ENCODE assay signal across 8 cellular contexts in genomic region chr11:44568706-44569473, GRCh38. TPM values are rescaled to one million over a fixed set of nuclear protein-coding genes. Genes with fewer than 3 reads are reported as not detected.
DNase-seq lines count a peak whose midpoint lies in the region; ATAC-seq and TF ChIP-seq lines count a peak whose summit lies in the region.

No MANE protein-coding gene starts in this region.

- ATAC-seq in GM19438 (IDR thresholded peaks at IDR 0.05; ENCODE audit: low read depth, unreplicated experiment), result peak; percentile 45
- peak; percentile 28 for ATAC-seq in HG03558 (IDR thresholded peaks at IDR 0.05; ENCODE audit: extremely low read depth, unreplicated experiment)
- ATAC-seq in left lung, result peak; percentile 6

- H3K27ac Mint-ChIP-seq in brain, result peak overlapping the region in 3 of 5 experiments; percentile 38 to 76 (median 66)

- peaks cover 34 to 94% of the 10 kb centered on the region in 2 donors for H3K4me1 ChIP-seq in left lung

- no peaks in the 10 kb centered on the region for H3K27me3 ChIP-seq in left lung

- TF ChIP-seq CTCF in brain (conservative IDR thresholded peaks at IDR 0.05) (no peak), left lung (IDR thresholded peaks at IDR 0.05) (no peak)

- no peaks in the 10 kb centered on the region for H3K9me3 ChIP-seq in left lung

- H3K36me3 ChIP-seq in left lung, result no peaks in the 10 kb centered on the region

- H3K4me3 ChIP-seq in left lung, result peak overlapping the region in 1 of 2 donors; percentile 60

- H3K4me3 Mint-ChIP-seq in brain, result peak overlapping the region in 2 of 5 experiments; percentile 31 to 42

- peak; percentile 90 to 92 for DNase-seq in AML-193 (lab: John Stamatoyannopoulos, UW)
- peak; percentile 89 for DNase-seq in UCSD-AML1 (lab: John Stamatoyannopoulos, UW; ENCODE audit: unreplicated experiment)
- peak; percentile 89 to 94 for DNase-seq in left lung
- DNase-seq in stimulated activated CD8-positive, alpha-beta memory T cell treated with anti-CD3 and anti-CD28 coated beads, Interleukin-12 subunit alpha, Interleukin-12 subunit beta, amount 100 ng/mL, for 24 hours (ENCODE audit: extremely low read depth), result peak; percentile 75
- no peak for DNase-seq in NCI-H2171 (lab: John Stamatoyannopoulos, UW)

- H3K4me1 Mint-ChIP-seq in brain, result peaks cover 71% of the 10 kb centered on the region

- H3K9me3 Mint-ChIP-seq in brain, result peaks cover 0 to 3% (median 0%) of the 10 kb centered on the region in 5 experiments

- no peaks in the 10 kb centered on the region for H3K36me3 Mint-ChIP-seq in brain

- peak overlapping the region; percentile 86 to 96 for H3K27ac ChIP-seq in left lung

- intact Hi-C loops in left lung (cut with DNase I), result no loop called here

- H3K27me3 Mint-ChIP-seq in brain, result no peaks in the 10 kb centered on the region

RNA-seq across cellular contexts. Expression of gene CD82, which starts 3.4 kb away (rescaled TPM):
- polyA plus RNA-seq in brain (ENCODE audit: insufficient read depth, low read depth, low replicate concordance), result 43.1 TPM
- total RNA-seq in left lung, result 100 to 1,000 TPM in 1 of 2 donors, 10 to 100 TPM in 1; 88.4 to 244 TPM
